In the genomic region with DNA sequence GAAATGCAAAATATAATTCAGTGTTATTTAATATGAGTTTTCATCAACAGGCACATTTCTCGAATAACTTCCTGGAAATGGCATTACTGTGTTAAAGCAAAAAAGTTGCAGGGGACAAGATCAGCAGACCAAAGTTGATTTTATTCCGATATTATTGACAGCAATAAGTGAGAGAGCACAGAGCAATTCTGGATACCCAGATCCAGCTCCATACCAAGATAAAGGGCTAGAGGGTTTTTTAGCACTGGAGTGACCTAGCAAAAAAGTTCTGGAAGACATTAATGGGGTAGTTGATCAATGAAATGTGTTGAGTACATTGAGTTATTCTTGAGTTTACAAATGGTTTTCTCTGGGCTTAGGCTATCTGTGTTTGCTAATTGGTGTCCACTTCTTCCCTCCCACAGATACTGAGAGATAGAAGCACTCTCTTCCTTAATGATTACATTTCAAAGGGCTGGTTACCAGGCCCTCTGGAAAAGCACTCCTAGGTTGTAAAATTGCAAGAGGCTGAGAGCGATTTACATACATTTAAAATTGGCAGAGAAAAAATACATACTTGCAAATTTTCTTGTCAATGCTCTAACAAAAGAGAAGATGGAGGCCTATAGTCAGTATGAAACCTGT, we compare ENCODE assay signal across 29 cellular contexts.
"Had no signal": no experiment of that assay in that cellular context is flagged by ENCODE, and none has a peak within 500 bp of the region (broad histone marks: within the 10 kb centered on the region; RNA-seq: fewer than 3 reads in every experiment).

No MANE protein-coding gene starts in this region.

- ATAC-seq: activated CD4-positive, alpha-beta T cell treated with anti-CD3 and anti-CD28 coated beads for 36 hours; activated CD8-positive, alpha-beta memory T cell treated with anti-CD3 and anti-CD28 coated beads, Interleukin-2, amount 10 ng/mL, durations not matched to agents 7 days and 5 days; activated CD8-positive, alpha-beta T cell treated with anti-CD3 and anti-CD28 coated beads, Interleukin-2, amount 10 ng/mL, durations not matched to agents 7 days and 5 days; activated naive CD8-positive, alpha-beta T cell treated with anti-CD3 and anti-CD28 coated beads, Interleukin-2, amount 50 U/mL, for 24 hours; foreskin keratinocyte; heart right ventricle; left colon; naive thymus-derived CD4-positive, alpha-beta T cell; pancreas; stimulated activated naive B cell treated with anti-CD40 and anti-IgM and Interleukin-4, amounts not matched to agents 10 μg/mL and 1 μg/mL and 100 μg/mL, for 72 hours had no signal

- H3K4me3 Mint-ChIP-seq: activated CD4-positive, alpha-beta T cell treated with anti-CD3 and anti-CD28 coated beads for 36 hours; activated CD8-positive, alpha-beta memory T cell treated with anti-CD3 and anti-CD28 coated beads, Interleukin-2, amount 10 ng/mL, durations not matched to agents 7 days and 5 days; activated CD8-positive, alpha-beta T cell treated with anti-CD3 and anti-CD28 coated beads, Interleukin-2, amount 10 ng/mL, durations not matched to agents 7 days and 5 days; activated naive CD4-positive, alpha-beta T cell treated with anti-CD3 and anti-CD28 coated beads, Interleukin-2, amount 50 U/mL, for 24 hours; activated naive CD8-positive, alpha-beta T cell treated with anti-CD3 and anti-CD28 coated beads, Interleukin-2, amount 50 U/mL, for 24 hours; immature natural killer cell; naive thymus-derived CD4-positive, alpha-beta T cell; stimulated activated naive B cell treated with anti-CD40 and anti-IgM and Interleukin-4, amounts not matched to agents 10 μg/mL and 1 μg/mL and 100 μg/mL, for 72 hours; T-helper 2 cell treated with Interferon-gamma antibody and Interleukin-4, amounts not matched to agents 5 μg/mL and 100 μg/mL, for 36 hours had no signal

- H3K36me3 ChIP-seq: esophagus muscularis mucosa, heart right ventricle, pancreas, right atrium auricular region, stomach, thyroid gland, upper lobe of left lung, vagina had no signal

- H3K27me3 ChIP-seq: esophagus muscularis mucosa, heart right ventricle, pancreas, right atrium auricular region, stomach, thyroid gland, upper lobe of left lung, vagina had no signal

- H3K27me3 Mint-ChIP-seq: activated CD8-positive, alpha-beta memory T cell treated with anti-CD3 and anti-CD28 coated beads, Interleukin-2, amount 10 ng/mL, durations not matched to agents 7 days and 5 days; activated naive CD8-positive, alpha-beta T cell treated with anti-CD3 and anti-CD28 coated beads, Interleukin-2, amount 50 U/mL, for 24 hours had no signal

- DNase-seq: activated CD4-positive, alpha-beta T cell treated with anti-CD3 and anti-CD28 coated beads for 36 hours; activated CD4-positive, CD25-positive, alpha-beta regulatory T cell; activated CD8-positive, alpha-beta memory T cell treated with anti-CD3 and anti-CD28 coated beads, Interleukin-2, amount 10 ng/mL, durations not matched to agents 7 days and 5 days; activated CD8-positive, alpha-beta T cell treated with anti-CD3 and anti-CD28 coated beads, Interleukin-2, amount 10 ng/mL, durations not matched to agents 7 days and 5 days; activated naive CD8-positive, alpha-beta T cell treated with anti-CD3 and anti-CD28 coated beads, Interleukin-2, amount 50 U/mL, for 24 hours; activated T-cell treated with anti-CD3 and anti-CD28 coated beads, Interleukin-2, amount 50 U/mL, for 48 hours; amygdala; caudate nucleus; foreskin keratinocyte; heart right ventricle; immature natural killer cell; kidney; left colon; midbrain; naive thymus-derived CD4-positive, alpha-beta T cell; nucleus accumbens; pancreas; stimulated activated CD4-positive, alpha-beta T cell treated with anti-CD3 and anti-CD28 coated beads, Interleukin-15, amount 100 ng/mL, for 24 hours; stimulated activated CD4-positive, alpha-beta T cell treated with anti-CD3 and anti-CD28 coated beads, Interleukin-2, amount 100 ng/mL, for 24 hours; stimulated activated naive B cell treated with anti-CD40 and anti-IgM and Interleukin-4, amounts not matched to agents 10 μg/mL and 1 μg/mL and 100 μg/mL, for 72 hours; stomach; thyroid gland; upper lobe of left lung had no signal

- H3K4me1 ChIP-seq: foreskin keratinocyte, heart right ventricle, right atrium auricular region, thyroid gland, upper lobe of left lung, vagina had no signal

- H3K9me3 ChIP-seq: esophagus muscularis mucosa, pancreas, right atrium auricular region, stomach, thyroid gland, upper lobe of left lung, vagina had no signal

- H3K4me3 ChIP-seq: esophagus muscularis mucosa, heart right ventricle, pancreas, right atrium auricular region, stomach, thyroid gland, upper lobe of left lung, vagina had no signal

- H3K27ac Mint-ChIP-seq: activated CD4-positive, alpha-beta T cell treated with anti-CD3 and anti-CD28 coated beads for 36 hours; activated CD8-positive, alpha-beta memory T cell treated with anti-CD3 and anti-CD28 coated beads, Interleukin-2, amount 10 ng/mL, durations not matched to agents 7 days and 5 days; activated CD8-positive, alpha-beta T cell treated with anti-CD3 and anti-CD28 coated beads, Interleukin-2, amount 10 ng/mL, durations not matched to agents 7 days and 5 days; activated naive CD4-positive, alpha-beta T cell treated with anti-CD3 and anti-CD28 coated beads, Interleukin-2, amount 50 U/mL, for 24 hours; activated naive CD8-positive, alpha-beta T cell treated with anti-CD3 and anti-CD28 coated beads, Interleukin-2, amount 50 U/mL, for 24 hours; activated T-helper 2 cell treated with anti-CD3 and anti-CD28 coated beads, Interferon-gamma antibody, Interleukin-2, Interleukin-4, amounts not matched to agents 10 μg/mL and 5 μg/mL and 100 μg/mL, durations not matched to agents 14 hours and 24 hours and 36 hours; immature natural killer cell; naive thymus-derived CD4-positive, alpha-beta T cell; stimulated activated naive B cell treated with anti-CD40 and anti-IgM and Interleukin-4, amounts not matched to agents 10 μg/mL and 1 μg/mL and 100 μg/mL, for 72 hours; T-helper 2 cell treated with Interferon-gamma antibody and Interleukin-4, amounts not matched to agents 5 μg/mL and 100 μg/mL, for 36 hours had no signal

- H3K36me3 Mint-ChIP-seq: activated CD8-positive, alpha-beta memory T cell treated with anti-CD3 and anti-CD28 coated beads, Interleukin-2, amount 10 ng/mL, durations not matched to agents 7 days and 5 days; immature natural killer cell; naive thymus-derived CD4-positive, alpha-beta T cell; stimulated activated naive B cell treated with anti-CD40 and anti-IgM and Interleukin-4, amounts not matched to agents 10 μg/mL and 1 μg/mL and 100 μg/mL, for 72 hours had no signal

- H3K9me3 Mint-ChIP-seq: activated naive CD4-positive, alpha-beta T cell treated with anti-CD3 and anti-CD28 coated beads, Interleukin-2, amount 50 U/mL, for 24 hours; activated naive CD8-positive, alpha-beta T cell treated with anti-CD3 and anti-CD28 coated beads, Interleukin-2, amount 50 U/mL, for 24 hours; activated T-helper 2 cell treated with anti-CD3 and anti-CD28 coated beads, Interferon-gamma antibody, Interleukin-2, Interleukin-4, amounts not matched to agents 10 μg/mL and 5 μg/mL and 100 μg/mL, durations not matched to agents 14 hours and 24 hours and 36 hours; naive thymus-derived CD4-positive, alpha-beta T cell; stimulated activated naive B cell treated with anti-CD40 and anti-IgM and Interleukin-4, amounts not matched to agents 10 μg/mL and 1 μg/mL and 100 μg/mL, for 72 hours; T-helper 2 cell treated with Interferon-gamma antibody and Interleukin-4, amounts not matched to agents 5 μg/mL and 100 μg/mL, for 36 hours had no signal

- H3K4me1 Mint-ChIP-seq: activated CD4-positive, alpha-beta T cell treated with anti-CD3 and anti-CD28 coated beads for 36 hours; activated CD8-positive, alpha-beta memory T cell treated with anti-CD3 and anti-CD28 coated beads, Interleukin-2, amount 10 ng/mL, durations not matched to agents 7 days and 5 days; activated naive CD4-positive, alpha-beta T cell treated with anti-CD3 and anti-CD28 coated beads, Interleukin-2, amount 50 U/mL, for 24 hours; activated naive CD8-positive, alpha-beta T cell treated with anti-CD3 and anti-CD28 coated beads, Interleukin-2, amount 50 U/mL, for 24 hours; immature natural killer cell; naive thymus-derived CD4-positive, alpha-beta T cell; stimulated activated naive B cell treated with anti-CD40 and anti-IgM and Interleukin-4, amounts not matched to agents 10 μg/mL and 1 μg/mL and 100 μg/mL, for 72 hours had no signal

- H3K27ac ChIP-seq: esophagus muscularis mucosa, foreskin keratinocyte, heart right ventricle, pancreas, right atrium auricular region, stomach, thyroid gland, upper lobe of left lung, vagina had no signal
